Comparison of ENCODE assay signal across 8 cellular contexts in the genomic region with DNA sequence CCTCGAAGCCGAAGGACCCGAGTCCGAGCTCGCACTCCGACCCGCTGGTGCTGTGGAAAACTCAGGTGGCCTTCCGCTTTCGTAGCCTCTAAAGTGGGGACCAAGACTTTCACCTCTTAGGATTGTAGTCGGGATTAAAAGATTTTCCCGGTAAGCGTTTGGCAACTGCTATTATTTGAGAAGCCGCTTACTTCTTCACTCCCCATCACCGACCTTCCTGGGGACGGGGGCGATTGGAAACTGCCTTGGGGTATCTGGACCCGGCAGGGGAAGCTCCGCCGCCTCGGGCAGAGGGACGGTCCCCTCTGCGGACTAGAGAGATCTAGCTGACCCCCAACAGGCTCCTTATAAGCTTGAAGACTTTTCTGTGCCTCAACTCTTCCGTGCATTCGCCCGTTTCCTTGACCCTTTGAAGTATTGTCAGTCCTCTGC. TPM values are rescaled to one million over a fixed set of nuclear protein-coding genes. Genes with fewer than 3 reads are reported as not detected.
DNase-seq lines count a peak whose midpoint lies in the region; ATAC-seq and TF ChIP-seq lines count a peak whose summit lies in the region.

No MANE protein-coding gene starts in this region.

- H3K36me3 ChIP-seq in HUES48 (ENCODE audit: control insufficient read depth, insufficient read depth, low read length) (peaks cover 8% of the 10 kb centered on the region), mammary epithelial cell (ENCODE audit: insufficient read depth, low read length) (no peaks in the 10 kb centered on the region)

- no peaks in the 10 kb centered on the region for H3K27me3 Mint-ChIP-seq in mesothelial cell of epicardium (ENCODE audit: low read depth)

- H3K4me3 Mint-ChIP-seq in mesothelial cell of epicardium: peak overlapping the region; percentile 85

- BruUV-seq in mammary epithelial cell (replicated peaks; lab: Mats Ljungman, UMichigan): no TSS peak

- 7% methylated on average over 19 of the region's 25 CpGs for WGBS in mammary epithelial cell (ENCODE audit: low coverage, missing lambda C conversion rate)

- H3K9ac ChIP-seq in HUES48 (ENCODE audit: low read depth, low read length): peak overlapping the region; percentile 56; the same call in 1 of the 2 replicates
- peak overlapping the region; percentile 73 for H3K9ac ChIP-seq in mammary epithelial cell (ENCODE audit: insufficient read depth, low read length)

- H3K4me1 ChIP-seq in HUES48 (ENCODE audit: control insufficient read depth, insufficient read depth, low read length) (peaks cover 4% of the 10 kb centered on the region), mammary epithelial cell (ENCODE audit: insufficient read depth, low read length) (peaks cover 18% of the 10 kb centered on the region)

- H2AFZ ChIP-seq in mammary epithelial cell (ENCODE audit: low read depth, low read length): peak overlapping the region; percentile 88

- in situ Hi-C loops in mammary epithelial cell (cut with MboI; ENCODE audit: low sequenced_read_pairs in 2 of 2): no loop called here

- H3K36me3 Mint-ChIP-seq in mesothelial cell of epicardium: no peaks in the 10 kb centered on the region

- H3K9me3 ChIP-seq in HUES48 (ENCODE audit: control insufficient read depth, insufficient read depth, low read length) (no peaks in the 10 kb centered on the region), mammary epithelial cell (replicated peaks; ENCODE audit: insufficient read depth, low read length) (no peaks in the 10 kb centered on the region)

- peak overlapping the region; percentile 81 for H3K27ac Mint-ChIP-seq in mesothelial cell of epicardium

- H4K20me1 ChIP-seq in mammary epithelial cell (ENCODE audit: insufficient read depth, low read length): no peaks in the 10 kb centered on the region

- peak overlapping the region; percentile 91 for H3K4me3 ChIP-seq in HUES48 (ENCODE audit: low read depth, low read length)
- H3K4me3 ChIP-seq in mammary epithelial cell (replicated peaks in 1 of 3; ENCODE audit: insufficient read depth in 1 of 3, low read depth in 2 of 3, low read length in 3 of 3): peak overlapping the region; percentile 68 to 100 (median 88)

- H3K27ac ChIP-seq in HUES48 (ENCODE audit: low read depth, low read length) (peak overlapping the region; percentile 62), mammary epithelial cell (ENCODE audit: insufficient read depth, low read depth, low read length) (peak overlapping the region; percentile 59)

- no peaks in the 10 kb centered on the region for H3K27me3 ChIP-seq in HUES48 (ENCODE audit: control insufficient read depth, insufficient read depth, low read length)
- H3K27me3 ChIP-seq in mammary epithelial cell (ENCODE audit: insufficient read depth, low read length): no peaks in the 10 kb centered on the region

- no peaks in the 10 kb centered on the region for H3K9me3 Mint-ChIP-seq in mesothelial cell of epicardium

- dilution Hi-C loops in mammary epithelial cell (cut with HindIII; ENCODE audit: low sequenced_read_pairs): no loop called here

- H3K4me1 Mint-ChIP-seq in mesothelial cell of epicardium: peaks cover 23% of the 10 kb centered on the region

- DNase-seq in Ammon's horn (ENCODE audit: low spot score) (peak; percentile 14), mammary epithelial cell (no peak), mesothelial cell of epicardium (ENCODE audit: low spot score in 2 of 2, unreplicated experiment in 2 of 2) (no peak), SHP77 (lab: John Stamatoyannopoulos, UW) (no peak), SIG-M5 treated with dmso at 0.1 percent for 504 hours (lab: John Stamatoyannopoulos, UW; ENCODE audit: unreplicated experiment) (no peak)

- intact Hi-C loops in mammary epithelial cell (cut with micrococcal nuclease): loop anchor here (1.0 kb wide), 1 partner anchor 18 kb away; a partner anchor contains a TSS

- H3K79me2 ChIP-seq in mammary epithelial cell (ENCODE audit: insufficient read depth, low read length): peaks cover 35% of the 10 kb centered on the region

- CTCF ChIA-PET in mammary epithelial cell (lab: Charles Lee; ENCODE audit: low non-redundant PET): interaction anchor here (0.8 kb wide), 1 partner anchor 14 kb away, joined by 3 read pairs; no protein-coding TSS in a partner anchor

- ATAC-seq in HG02588 (IDR thresholded peaks at IDR 0.05; ENCODE audit: unreplicated experiment): no peak
- ATAC-seq in HG03095 (IDR thresholded peaks at IDR 0.05; ENCODE audit: unreplicated experiment): no peak

- peak overlapping the region; percentile 93 for H3K4me2 ChIP-seq in mammary epithelial cell (ENCODE audit: insufficient read depth, low read depth, low read length)

- TF ChIP-seq CTCF in mammary epithelial cell (conservative IDR thresholded peaks at IDR 0.05 in 1 of 2, IDR thresholded peaks at IDR 0.05 in 1 of 2; ENCODE audit: extremely low read depth in 1 of 2, insufficient read depth in 1 of 2, low read depth in 1 of 2, low read length in 2 of 2) (no peak), mesothelial cell of epicardium (IDR thresholded peaks at IDR 0.05; ENCODE audit: unreplicated experiment) (no peak)

RNA-seq across cellular contexts. Expression of a gene that starts 0.7 kb away (rescaled TPM):
- total RNA-seq in mammary epithelial cell: 10 to 100 TPM; 20.0 to 32.3 TPM
- 16.2 TPM for polyA plus RNA-seq in mammary epithelial cell
- polyA minus RNA-seq in mammary epithelial cell: 16.5 TPM
- 35.0 to 36.5 TPM (median 36.1 TPM) in 3 replicates for total RNA-seq in mesothelial cell of epicardium

RNA-seq across cellular contexts. Expression of a gene that starts 17.4 kb away (rescaled TPM):
- total RNA-seq in mammary epithelial cell (10 to 100 TPM; 23.7 to 37.0 TPM), mesothelial cell of epicardium (37.3 to 43.8 TPM (median 37.4 TPM) in 3 replicates)
- polyA plus RNA-seq in mammary epithelial cell: 13.0 TPM
- 25.7 TPM for polyA minus RNA-seq in mammary epithelial cell
